In genomic region chr5:156615901-156616300, GRCh38 we compare ENCODE assay signal across 38 cellular contexts.
"Had no signal": no experiment of that assay in that cellular context is flagged by ENCODE, and none has a peak within 500 bp of the region (broad histone marks: within the 10 kb centered on the region; RNA-seq: fewer than 3 reads in every experiment).

No MANE protein-coding gene starts in this region.

- H3K4me3 ChIP-seq: ascending aorta, cardiac muscle cell had no signal

- DNase-seq: activated CD4-positive, alpha-beta memory T cell treated with anti-CD3 and anti-CD28 coated beads, Interleukin-2, amount 10 ng/mL, durations not matched to agents 7 days and 5 days; activated CD4-positive, alpha-beta T cell treated with anti-CD3 and anti-CD28 coated beads for 1 hour; activated CD4-positive, alpha-beta T cell treated with anti-CD3 and anti-CD28 coated beads for 36 hours; activated CD4-positive, alpha-beta T cell treated with anti-CD3 and anti-CD28 coated beads for 48 hours; activated CD4-positive, alpha-beta T cell treated with anti-CD3 and anti-CD28 coated beads, Interleukin-2, amount 10 ng/mL, durations not matched to agents 7 days and 5 days; activated CD4-positive, alpha-beta T cell treated with anti-CD3 and anti-CD28 coated beads, Interleukin-2, amount 50 U/mL, for 48 hours; activated CD4-positive, CD25-positive, alpha-beta regulatory T cell; activated CD8-positive, alpha-beta memory T cell treated with anti-CD3 and anti-CD28 coated beads for 24 hours; activated CD8-positive, alpha-beta memory T cell treated with anti-CD3 and anti-CD28 coated beads, Interleukin-2, amount 10 ng/mL, durations not matched to agents 7 days and 5 days; activated CD8-positive, alpha-beta memory T cell treated with anti-CD3 and anti-CD28 coated beads, Interleukin-2, amount 50 U/mL, for 48 hours; activated CD8-positive, alpha-beta T cell treated with anti-CD3 and anti-CD28 coated beads, Interleukin-2, amount 10 ng/mL, durations not matched to agents 7 days and 5 days; activated effector memory CD4-positive, alpha-beta T cell treated with Interleukin-2 at 50 U/mL for 16 hours; activated gamma-delta T cell; activated naive CD4-positive, alpha-beta T cell treated with anti-CD3 and anti-CD28 coated beads, Interleukin-2, amount 10 ng/mL, durations not matched to agents 7 days and 5 days; activated naive CD4-positive, alpha-beta T cell treated with Interleukin-2 at 50 U/mL for 16 hours; activated naive CD8-positive, alpha-beta T cell treated with anti-CD3 and anti-CD28 coated beads, Interleukin-2, amount 10 ng/mL, durations not matched to agents 7 days and 5 days; activated naive CD8-positive, alpha-beta T cell treated with anti-CD3 and anti-CD28 coated beads, Interleukin-2, amount 50 U/mL, for 24 hours; activated T-cell treated with anti-CD3 and anti-CD28 coated beads, Interleukin-2, amount 50 U/mL, for 24 hours; activated T-cell treated with anti-CD3 and anti-CD28 coated beads, Interleukin-2, amount 50 U/mL, for 48 hours; amygdala; anterior cingulate cortex; caudate nucleus; cerebellar nuclear complex; T-helper 1 cell; T-helper 2 cell; T-helper 9 cell; WERI-Rb-1 had no signal

- H3K4me1 Mint-ChIP-seq: activated CD4-positive, alpha-beta memory T cell treated with anti-CD3 and anti-CD28 coated beads, Interleukin-2, amount 10 ng/mL, durations not matched to agents 7 days and 5 days; activated CD4-positive, alpha-beta T cell treated with anti-CD3 and anti-CD28 coated beads for 36 hours; activated CD4-positive, alpha-beta T cell treated with anti-CD3 and anti-CD28 coated beads, Interleukin-2, amount 10 ng/mL, durations not matched to agents 7 days and 5 days; activated CD8-positive, alpha-beta memory T cell treated with anti-CD3 and anti-CD28 coated beads, Interleukin-2, amount 10 ng/mL, durations not matched to agents 7 days and 5 days; activated naive CD4-positive, alpha-beta T cell treated with anti-CD3 and anti-CD28 coated beads, Interleukin-2, amount 10 ng/mL, durations not matched to agents 7 days and 5 days; activated naive CD4-positive, alpha-beta T cell treated with anti-CD3 and anti-CD28 coated beads, Interleukin-2, amount 50 U/mL, for 24 hours; activated naive CD8-positive, alpha-beta T cell treated with anti-CD3 and anti-CD28 coated beads, Interleukin-2, amount 10 ng/mL, durations not matched to agents 7 days and 5 days; activated naive CD8-positive, alpha-beta T cell treated with anti-CD3 and anti-CD28 coated beads, Interleukin-2, amount 50 U/mL, for 24 hours; brain; central memory CD8-positive, alpha-beta T cell; WTC11 had no signal

- H3K27ac Mint-ChIP-seq: activated CD4-positive, alpha-beta memory T cell treated with anti-CD3 and anti-CD28 coated beads, Interleukin-2, amount 10 ng/mL, durations not matched to agents 7 days and 5 days; activated CD4-positive, alpha-beta T cell treated with anti-CD3 and anti-CD28 coated beads for 36 hours; activated CD4-positive, alpha-beta T cell treated with anti-CD3 and anti-CD28 coated beads, Interleukin-2, amount 10 ng/mL, durations not matched to agents 7 days and 5 days; activated CD8-positive, alpha-beta memory T cell treated with anti-CD3 and anti-CD28 coated beads, Interleukin-2, amount 10 ng/mL, durations not matched to agents 7 days and 5 days; activated CD8-positive, alpha-beta T cell treated with anti-CD3 and anti-CD28 coated beads, Interleukin-2, amount 10 ng/mL, durations not matched to agents 7 days and 5 days; activated naive CD4-positive, alpha-beta T cell treated with anti-CD3 and anti-CD28 coated beads, Interleukin-2, amount 10 ng/mL, durations not matched to agents 7 days and 5 days; activated naive CD4-positive, alpha-beta T cell treated with anti-CD3 and anti-CD28 coated beads, Interleukin-2, amount 50 U/mL, for 24 hours; activated naive CD8-positive, alpha-beta T cell; activated naive CD8-positive, alpha-beta T cell treated with anti-CD3 and anti-CD28 coated beads, Interleukin-2, amount 10 ng/mL, durations not matched to agents 7 days and 5 days; activated naive CD8-positive, alpha-beta T cell treated with anti-CD3 and anti-CD28 coated beads, Interleukin-2, amount 50 U/mL, for 24 hours; activated T-cell treated with anti-CD3 and anti-CD28 coated beads, Interleukin-2, amount 50 U/mL, for 24 hours; activated T-helper 2 cell treated with anti-CD3 and anti-CD28 coated beads, Interferon-gamma antibody, Interleukin-2, Interleukin-4, amounts not matched to agents 10 μg/mL and 5 μg/mL and 100 μg/mL, durations not matched to agents 14 hours and 24 hours and 36 hours; brain; T-helper 1 cell treated with Interleukin-12 subunit alpha and Interleukin-12 subunit beta and Interleukin-4 antibody, amounts not matched to agents 30 μg/mL and 1 μg/mL, for 36 hours; T-helper 2 cell treated with Interferon-gamma antibody and Interleukin-4, amounts not matched to agents 5 μg/mL and 100 μg/mL, for 36 hours; WTC11 had no signal

- H3K27me3 Mint-ChIP-seq: activated CD4-positive, alpha-beta memory T cell treated with anti-CD3 and anti-CD28 coated beads, Interleukin-2, amount 10 ng/mL, durations not matched to agents 7 days and 5 days; activated CD4-positive, alpha-beta T cell treated with anti-CD3 and anti-CD28 coated beads, Interleukin-2, amount 10 ng/mL, durations not matched to agents 7 days and 5 days; activated CD8-positive, alpha-beta memory T cell treated with anti-CD3 and anti-CD28 coated beads, Interleukin-2, amount 10 ng/mL, durations not matched to agents 7 days and 5 days; activated naive CD4-positive, alpha-beta T cell treated with anti-CD3 and anti-CD28 coated beads, Interleukin-2, amount 10 ng/mL, durations not matched to agents 7 days and 5 days had no signal

- H3K4me3 Mint-ChIP-seq: activated CD4-positive, alpha-beta memory T cell treated with anti-CD3 and anti-CD28 coated beads, Interleukin-2, amount 10 ng/mL, durations not matched to agents 7 days and 5 days; activated CD4-positive, alpha-beta T cell treated with anti-CD3 and anti-CD28 coated beads for 36 hours; activated CD4-positive, alpha-beta T cell treated with anti-CD3 and anti-CD28 coated beads, Interleukin-2, amount 10 ng/mL, durations not matched to agents 7 days and 5 days; activated CD8-positive, alpha-beta memory T cell treated with anti-CD3 and anti-CD28 coated beads, Interleukin-2, amount 10 ng/mL, durations not matched to agents 7 days and 5 days; activated CD8-positive, alpha-beta T cell treated with anti-CD3 and anti-CD28 coated beads, Interleukin-2, amount 10 ng/mL, durations not matched to agents 7 days and 5 days; activated naive CD4-positive, alpha-beta T cell treated with anti-CD3 and anti-CD28 coated beads, Interleukin-2, amount 10 ng/mL, durations not matched to agents 7 days and 5 days; activated naive CD4-positive, alpha-beta T cell treated with anti-CD3 and anti-CD28 coated beads, Interleukin-2, amount 50 U/mL, for 24 hours; activated naive CD8-positive, alpha-beta T cell; activated naive CD8-positive, alpha-beta T cell treated with anti-CD3 and anti-CD28 coated beads, Interleukin-2, amount 10 ng/mL, durations not matched to agents 7 days and 5 days; activated naive CD8-positive, alpha-beta T cell treated with anti-CD3 and anti-CD28 coated beads, Interleukin-2, amount 50 U/mL, for 24 hours; activated T-cell treated with anti-CD3 and anti-CD28 coated beads, Interleukin-2, amount 50 U/mL, for 24 hours; brain; central memory CD8-positive, alpha-beta T cell; T-helper 1 cell treated with Interleukin-12 subunit alpha and Interleukin-12 subunit beta and Interleukin-4 antibody, amounts not matched to agents 30 μg/mL and 1 μg/mL, for 36 hours; T-helper 2 cell treated with Interferon-gamma antibody and Interleukin-4, amounts not matched to agents 5 μg/mL and 100 μg/mL, for 36 hours; WTC11 had no signal

- H3K36me3 ChIP-seq: cardiac muscle cell had no signal

- H3K27ac ChIP-seq: ascending aorta, cardiac muscle cell, WERI-Rb-1 had no signal

- H3K27me3 ChIP-seq: ascending aorta, cardiac muscle cell had no signal

- H3K36me3 Mint-ChIP-seq: activated CD8-positive, alpha-beta memory T cell treated with anti-CD3 and anti-CD28 coated beads, Interleukin-2, amount 10 ng/mL, durations not matched to agents 7 days and 5 days; activated naive CD4-positive, alpha-beta T cell treated with anti-CD3 and anti-CD28 coated beads, Interleukin-2, amount 10 ng/mL, durations not matched to agents 7 days and 5 days; activated naive CD8-positive, alpha-beta T cell treated with anti-CD3 and anti-CD28 coated beads, Interleukin-2, amount 10 ng/mL, durations not matched to agents 7 days and 5 days had no signal

- ATAC-seq: activated CD4-positive, alpha-beta T cell treated with anti-CD3 and anti-CD28 coated beads for 36 hours; activated CD4-positive, CD25-positive, alpha-beta regulatory T cell treated with anti-CD3 and anti-CD28 coated beads, Interleukin-2, amount 50 U/mL, for 24 hours; activated CD8-positive, alpha-beta memory T cell treated with anti-CD3 and anti-CD28 coated beads, Interleukin-2, amount 10 ng/mL, durations not matched to agents 7 days and 5 days; activated CD8-positive, alpha-beta T cell treated with anti-CD3 and anti-CD28 coated beads, Interleukin-2, amount 10 ng/mL, durations not matched to agents 7 days and 5 days; activated naive CD8-positive, alpha-beta T cell treated with anti-CD3 and anti-CD28 coated beads, Interleukin-2, amount 50 U/mL, for 24 hours; WTC11 had no signal

- H3K4me1 ChIP-seq: ascending aorta had no signal
